ENCODE assay signal across 11 cellular contexts in the genomic region with DNA sequence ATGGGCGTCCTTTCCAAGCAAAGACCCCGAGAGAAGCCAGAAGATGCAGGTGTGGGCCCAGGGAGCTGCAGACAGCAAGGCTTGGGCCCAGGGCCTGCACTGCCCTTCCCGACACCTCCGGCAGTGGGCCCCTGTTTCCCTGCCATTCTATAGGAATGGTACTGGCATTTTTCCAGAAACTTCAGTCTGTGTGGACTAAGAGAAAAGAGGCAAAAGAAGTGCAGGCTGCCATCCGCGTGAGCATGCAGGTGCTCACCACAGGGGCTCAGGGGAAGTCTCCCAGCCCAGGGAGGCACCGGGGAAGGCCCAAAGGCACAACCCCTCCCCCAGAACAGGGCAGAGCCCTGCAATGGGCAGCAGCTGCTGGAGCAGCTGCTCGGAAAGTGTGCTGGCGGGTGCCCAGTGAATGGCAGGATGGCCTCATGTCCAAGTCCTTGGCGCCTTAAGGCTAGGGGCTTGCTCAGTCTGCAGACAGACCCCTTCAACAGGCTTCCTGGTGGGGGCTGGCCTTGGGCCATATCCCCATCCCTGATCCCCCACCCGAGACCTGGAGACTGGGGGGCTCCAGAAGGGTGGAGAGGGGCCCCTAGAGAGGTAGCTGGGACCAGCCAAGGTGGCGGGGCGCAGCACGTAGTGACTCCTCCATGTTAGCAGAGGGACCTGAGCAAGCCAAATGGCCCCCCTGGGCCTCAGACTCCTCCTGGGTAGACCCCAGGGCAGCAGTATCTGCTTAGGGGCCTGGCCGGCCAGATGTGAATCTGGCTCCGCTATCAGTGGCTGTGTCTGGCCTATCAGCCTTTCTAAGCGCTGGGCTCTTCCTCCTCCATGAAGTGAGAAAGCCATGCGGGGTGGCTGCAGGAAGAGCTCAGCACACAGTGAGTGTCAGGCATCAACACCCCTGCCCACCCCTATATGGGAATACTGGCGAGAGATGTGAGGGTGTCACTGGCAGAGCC. TPM values are rescaled to one million over a fixed set of nuclear protein-coding genes. Genes with fewer than 3 reads are reported as not detected.
DNase-seq lines count a peak whose midpoint lies in the region; ATAC-seq and TF ChIP-seq lines count a peak whose summit lies in the region.
"Had no signal": no experiment of that assay in that cellular context is flagged by ENCODE, and none has a peak within 500 bp of the region (broad histone marks: within the 10 kb centered on the region; RNA-seq: fewer than 3 reads in every experiment).

No MANE protein-coding gene starts in this region.

- TF ChIP-seq POLR2A in spleen (IDR thresholded peaks at IDR 0.05) = no peak
- TF ChIP-seq POLR2A in right lobe of liver (IDR thresholded peaks at IDR 0.05) = no peak

- no peak overlapping the region for H3K4me3 Mint-ChIP-seq in activated T-cell treated with anti-CD3 and anti-CD28 coated beads, Interleukin-2, amount 50 U/mL, for 4 hours
- H3K4me3 Mint-ChIP-seq: activated CD8-positive, alpha-beta memory T cell treated with anti-CD3 and anti-CD28 coated beads, Interleukin-2, amount 10 ng/mL, durations not matched to agents 7 days and 5 days; activated naive CD8-positive, alpha-beta T cell had no signal

- 63 to 81% (median 78%) methylated on average over 12 to 19 of the region's 19 CpGs for WGBS in spleen, 5 donors
- 90% methylated on average over 2 of the region's 19 CpGs for WGBS in right lobe of liver (ENCODE audit: insufficient coverage, low coverage, low lambda C conversion rate, missing lambda C conversion rate)

- ATAC-seq in Right ventricle myocardium superior (ENCODE audit: poor library complexity) (no peak), right lobe of liver (no peak)
- no peak for ATAC-seq in activated T-cell treated with anti-CD3 and anti-CD28 coated beads, Interleukin-2, amount 50 U/mL, for 4 hours

- H3K9me3 ChIP-seq in spleen (no peaks in the 10 kb centered on the region), right lobe of liver (no peaks in the 10 kb centered on the region)

- no peak overlapping the region for H3K27ac ChIP-seq in spleen
- no peak overlapping the region for H3K27ac ChIP-seq in right lobe of liver

- peak in 6 of 11 experiments; percentile 4 to 56 (median 38) for TF ChIP-seq CTCF in spleen (IDR thresholded peaks at IDR 0.05 in 8 of 11, conservative IDR thresholded peaks at IDR 0.05 in 3 of 11)
- TF ChIP-seq CTCF in right lobe of liver (IDR thresholded peaks at IDR 0.05) = no peak

- peaks cover 0 to 30% (median 2%) of the 10 kb centered on the region in 7 donors for H3K27me3 ChIP-seq in spleen (replicated peaks in 1 of 7)
- no peaks in the 10 kb centered on the region for H3K27me3 ChIP-seq in right lobe of liver

- no peaks in the 10 kb centered on the region for H3K36me3 Mint-ChIP-seq in activated T-cell treated with anti-CD3 and anti-CD28 coated beads, Interleukin-2, amount 50 U/mL, for 4 hours (ENCODE audit: insufficient read depth)
- H3K36me3 Mint-ChIP-seq: activated CD8-positive, alpha-beta memory T cell treated with anti-CD3 and anti-CD28 coated beads, Interleukin-2, amount 10 ng/mL, durations not matched to agents 7 days and 5 days; activated naive CD8-positive, alpha-beta T cell had no signal

- peaks cover 27% of the 10 kb centered on the region for H3K27me3 Mint-ChIP-seq in activated T-cell treated with anti-CD3 and anti-CD28 coated beads, Interleukin-2, amount 50 U/mL, for 4 hours (ENCODE audit: low read depth)

- intact Hi-C loops in cardiac septum (cut with DNase I) = loop anchor here (5.0 kb wide), 1 partner anchor 138 kb away; no protein-coding TSS in a partner anchor
- intact Hi-C loops in Right ventricle myocardium superior (cut with DNase I) = loop anchor here (10.0 kb wide), 1 partner anchor 135 kb away; no protein-coding TSS in a partner anchor
- intact Hi-C loops in spleen (cut with DNase I; ENCODE audit: low total_unique reads) = loop anchor here (10.0 kb wide), 1 partner anchor 135 kb away; no protein-coding TSS in a partner anchor
- intact Hi-C loops in right lobe of liver (cut with DNase I) = loop anchor here in 1 of 2 donors (10.0 kb wide), 1 partner anchor 145 kb away; no protein-coding TSS in a partner anchor

- H3K4me3 ChIP-seq in spleen (no peak overlapping the region), right lobe of liver (no peak overlapping the region)

- H3K9me3 Mint-ChIP-seq in activated T-cell treated with anti-CD3 and anti-CD28 coated beads, Interleukin-2, amount 50 U/mL, for 4 hours = no peaks in the 10 kb centered on the region

- no peaks in the 10 kb centered on the region for H3K36me3 ChIP-seq in spleen
- no peaks in the 10 kb centered on the region for H3K36me3 ChIP-seq in right lobe of liver

- H3K4me1 ChIP-seq in spleen (peaks cover 15 to 57% (median 37%) of the 10 kb centered on the region in 6 donors), right lobe of liver (peaks cover 0 to 3% (median 0%) of the 10 kb centered on the region in 4 donors)

- DNase-seq in cardiac septum (ENCODE audit: low spot score) = peak; percentile 58
- no peak for DNase-seq in Right ventricle myocardium superior
- DNase-seq in NCI-H2107 (lab: John Stamatoyannopoulos, UW) = peak; percentile 53
- peak; percentile 39 for DNase-seq in SK-N-DZ (ENCODE audit: low spot score)
- peak; percentile 71 for DNase-seq in spleen
- no peak for DNase-seq in activated T-cell treated with anti-CD3 and anti-CD28 coated beads, Interleukin-2, amount 50 U/mL, for 4 hours
- no peak for DNase-seq in right lobe of liver
- no peak for DNase-seq in NCI-H2227 treated with DMSO at 0.1 percent for 48 hours (lab: John Stamatoyannopoulos, UW)
- DNase-seq: NCI-H1436 had no signal

- peaks cover 2% of the 10 kb centered on the region for H3K4me1 Mint-ChIP-seq in activated T-cell treated with anti-CD3 and anti-CD28 coated beads, Interleukin-2, amount 50 U/mL, for 4 hours (ENCODE audit: low read depth)
- H3K4me1 Mint-ChIP-seq: activated CD8-positive, alpha-beta memory T cell treated with anti-CD3 and anti-CD28 coated beads, Interleukin-2, amount 10 ng/mL, durations not matched to agents 7 days and 5 days had no signal

RNA-seq across cellular contexts. Expression of a gene that starts 6.7 kb away (rescaled TPM):
- total RNA-seq in cardiac septum (9.6 TPM), Right ventricle myocardium superior (8.9 TPM), spleen (10 to 100 TPM in 3 of 7 donors, 1 to 10 TPM in 4; 2.5 to 13.9 (median 9.9) TPM), right lobe of liver (under 1 TPM in 5 of 6 experiments, not detected in 1; 0.24 to 0.65 (median 0.37) TPM)
- 4.2 and 5.8 TPM in 2 replicates for polyA plus RNA-seq in SK-N-DZ (2014; cell fraction: cytosol; rRNA removed)
- polyA plus RNA-seq in SK-N-DZ (2014; cell fraction: nucleus; rRNA removed) = 5.0 and 8.0 TPM in 2 replicates
- 10 to 100 TPM in 1 of 3 donors, 1 to 10 TPM in 2; 5.6 to 11.4 (median 7.2) TPM for polyA plus RNA-seq in spleen
- total RNA-seq in activated T-cell treated with anti-CD3 and anti-CD28 coated beads, Interleukin-2, amount 50 U/mL, for 4 hours = under 1 TPM in 1 of 3 donors, not detected in 2; 0.20 TPM
- total RNA-seq: activated CD8-positive, alpha-beta memory T cell treated with anti-CD3 and anti-CD28 coated beads, Interleukin-2, amount 10 ng/mL, durations not matched to agents 7 days and 5 days had no signal

RNA-seq across cellular contexts. Expression of a gene that starts 16.2 kb away (rescaled TPM):
- total RNA-seq in cardiac septum (4.6 TPM), Right ventricle myocardium superior (3.4 TPM), spleen (10 to 100 TPM in 6 of 7 donors, 1 to 10 TPM in 1; 9.5 to 31.2 (median 20.6) TPM), right lobe of liver (1 to 10 TPM; 1.2 to 4.0 (median 1.8) TPM)
- 8.7 and 15.7 TPM in 2 replicates for polyA plus RNA-seq in SK-N-DZ (2014; cell fraction: cytosol; rRNA removed)
- 15.0 and 29.7 TPM in 2 replicates for polyA plus RNA-seq in SK-N-DZ (2014; cell fraction: nucleus; rRNA removed)
- polyA plus RNA-seq in spleen = 1 to 10 TPM; 2.1 to 6.0 (median 2.3) TPM
- under 1 TPM; 0.61 to 0.99 (median 0.79) TPM for total RNA-seq in activated T-cell treated with anti-CD3 and anti-CD28 coated beads, Interleukin-2, amount 50 U/mL, for 4 hours

RNA-seq across cellular contexts. Expression of a gene that starts 30.9 kb away (rescaled TPM):
- 0.27 TPM for total RNA-seq in cardiac septum
- 0.89 TPM for total RNA-seq in Right ventricle myocardium superior
- 16.8 and 26.2 TPM in 2 replicates for polyA plus RNA-seq in SK-N-DZ (2014; cell fraction: cytosol; rRNA removed)
- polyA plus RNA-seq in SK-N-DZ (2014; cell fraction: nucleus; rRNA removed) = 48.0 and 51.3 TPM in 2 replicates
- total RNA-seq in spleen = 10 to 100 TPM in 1 of 7 donors, 1 to 10 TPM in 5, under 1 TPM in 1; 0.85 to 18.3 (median 4.7) TPM
- 1 to 10 TPM; 1.7 to 4.1 (median 2.8) TPM for polyA plus RNA-seq in spleen
- 1 to 10 TPM; 3.9 to 6.1 (median 5.2) TPM for total RNA-seq in activated T-cell treated with anti-CD3 and anti-CD28 coated beads, Interleukin-2, amount 50 U/mL, for 4 hours
- total RNA-seq in right lobe of liver = 1 to 10 TPM; 1.3 to 2.7 (median 2.1) TPM

Comparison
In these comparisons a context has a peak if more than half of its experiments do, and no peak if none do; other contexts are left out.
1. DNase-seq: peak in cardiac septum (single experiment), NCI-H2107 (single experiment), SK-N-DZ (single experiment) and spleen (single experiment); none in Right ventricle myocardium superior (single experiment), activated T-cell treated with anti-CD3 and anti-CD28 coated beads, Interleukin-2, amount 50 U/mL, for 4 hours (single experiment), right lobe of liver (0 of 3) and NCI-H2227 treated with DMSO at 0.1 percent for 48 hours (single experiment).
2. CTCF ChIP-seq: peak in spleen (6 of 11); none in right lobe of liver (0 of 4).